12 cellular contexts compared by ENCODE assay signal in genomic region chr2:158726906-158727592, GRCh38.
DNase-seq lines count a peak whose midpoint lies in the region; ATAC-seq and TF ChIP-seq lines count a peak whose summit lies in the region.
"Had no signal": no experiment of that assay in that cellular context is flagged by ENCODE, and none has a peak within 500 bp of the region (broad histone marks: within the 10 kb centered on the region; RNA-seq: fewer than 3 reads in every experiment).

No MANE protein-coding gene starts in this region.

- CTCF ChIA-PET in OCI-LY7 (lab: Charles Lee; ENCODE audit: unreplicated experiment) (interaction anchor here (1.0 kb wide), 1 partner anchor 22 kb away, joined by 3 read pairs; no protein-coding TSS in a partner anchor), RWPE1 (lab: Yijun Ruan, JAX) (interaction anchor here (0.7 kb wide), 1 partner anchor 19 kb away, joined by 3 read pairs; no protein-coding TSS in a partner anchor)

- no peak for TF ChIP-seq POLR2A in gastroesophageal sphincter (IDR thresholded peaks at IDR 0.05)

- no peaks in the 10 kb centered on the region for H3K9me3 ChIP-seq in OCI-LY7 (ENCODE audit: low read length)
- H3K9me3 ChIP-seq in gastroesophageal sphincter: no peaks in the 10 kb centered on the region
- H3K9me3 ChIP-seq in psoas muscle: no peaks in the 10 kb centered on the region

- POLR2A ChIA-PET in OCI-LY7 (lab: Charles Lee) (interaction anchor here (0.6 to 1.2 kb wide), 3 partner anchors 9 to 649 kb away, joined by 3 read pairs; no protein-coding TSS in a partner anchor), RWPE1 (lab: Yijun Ruan, JAX; ENCODE audit: low non-redundant PET) (no interaction called here)

- intact Hi-C loops in OCI-LY7 (cut with micrococcal nuclease; ENCODE audit: unreplicated experiment): no loop called here
- intact Hi-C loops in psoas muscle (cut with DNase I): no loop called here

- H2AFZ ChIP-seq in OCI-LY7 (ENCODE audit: low read length): no peak overlapping the region

- no peaks in the 10 kb centered on the region for H3K79me2 ChIP-seq in OCI-LY7 (ENCODE audit: insufficient read depth, low read depth, low read length)

- H4K20me1 ChIP-seq in OCI-LY7 (ENCODE audit: insufficient read depth, low read length): no peaks in the 10 kb centered on the region

- TF ChIP-seq EP300 in gastroesophageal sphincter (IDR thresholded peaks at IDR 0.05): no peak

- peak overlapping the region; percentile 36 for H3K27ac ChIP-seq in OCI-LY7 (ENCODE audit: low read depth, low read length, poor library complexity, severe bottlenecking)
- no peak overlapping the region for H3K27ac ChIP-seq in gastroesophageal sphincter
- no peak overlapping the region for H3K27ac ChIP-seq in psoas muscle
- no peak overlapping the region for H3K27ac ChIP-seq in RWPE1

- H3K36me3 ChIP-seq in OCI-LY7 (ENCODE audit: insufficient read depth, low read length) (no peaks in the 10 kb centered on the region), gastroesophageal sphincter (no peaks in the 10 kb centered on the region), psoas muscle (ENCODE audit: insufficient read depth in 1 of 2, low read depth in 1 of 2) (no peaks in the 10 kb centered on the region)

- no peaks in the 10 kb centered on the region for H3K4me1 ChIP-seq in OCI-LY7 (ENCODE audit: insufficient read depth, low read length, poor library complexity, severe bottlenecking)
- H3K4me1 ChIP-seq in gastroesophageal sphincter: no peaks in the 10 kb centered on the region
- H3K4me1 ChIP-seq in psoas muscle: no peaks in the 10 kb centered on the region

- TF ChIP-seq CTCF in OCI-LY7 (conservative IDR thresholded peaks at IDR 0.05; ENCODE audit: low read length): no peak
- no peak for TF ChIP-seq CTCF in gastroesophageal sphincter (IDR thresholded peaks at IDR 0.05)
- no peak for TF ChIP-seq CTCF in psoas muscle (IDR thresholded peaks at IDR 0.05)
- no peak for TF ChIP-seq CTCF in RWPE1 (conservative IDR thresholded peaks at IDR 0.05; ENCODE audit: low read depth)

- H3K4me2 ChIP-seq in OCI-LY7 (ENCODE audit: low read length): no peak overlapping the region

- DNase-seq in GM04504 (ENCODE audit: low read depth) (peak; percentile 17), OCI-LY7 (ENCODE audit: low spot score) (peak; percentile 35), psoas muscle (peak in 1 of 2 donors; percentile 67), SW 1271 (lab: John Stamatoyannopoulos, UW) (no peak), RWPE1 (ENCODE audit: low spot score) (no peak)
- DNase-seq: activated CD4-positive, alpha-beta T cell treated with anti-CD3 and anti-CD28 coated beads, Interleukin-2, amount 10 ng/mL, durations not matched to agents 7 days and 5 days; activated effector memory CD4-positive, alpha-beta T cell treated with Interleukin-2 at 50 U/mL for 16 hours; left cardiac atrium; NCI-H1105 treated with DMSO at 0.1 percent for 48 hours; stimulated activated CD4-positive, alpha-beta T cell treated with anti-CD3 and anti-CD28 coated beads, Interleukin-4, amount 100 ng/mL, for 4 hours had no signal

- no peaks in the 10 kb centered on the region for H3K9me2 ChIP-seq in OCI-LY7 (ENCODE audit: insufficient read depth, low read length)

- BruUV-seq in OCI-LY7 (replicated peaks; lab: Mats Ljungman, UMichigan): no TSS peak

- H3K4me3 ChIP-seq in OCI-LY7 (ENCODE audit: low read depth, low read length, poor library complexity, severe bottlenecking): no peak overlapping the region
- no peak overlapping the region for H3K4me3 ChIP-seq in gastroesophageal sphincter
- H3K4me3 ChIP-seq in psoas muscle: no peak overlapping the region

- peak; percentile 34 for ATAC-seq in gastroesophageal sphincter
- ATAC-seq in psoas muscle: peak; percentile 18 to 51 (median 33)
- no peak for ATAC-seq in GM21737 (IDR thresholded peaks at IDR 0.05; ENCODE audit: unreplicated experiment)

- no peaks in the 10 kb centered on the region for H3K27me3 ChIP-seq in gastroesophageal sphincter
- H3K27me3 ChIP-seq in psoas muscle (ENCODE audit: insufficient read depth in 3 of 3, low read length in 2 of 3): peaks cover 0 to 8% (median 0%) of the 10 kb centered on the region in 3 donors

- WGBS in gastroesophageal sphincter (ENCODE audit: low coverage in 1 of 2), 2 donors: 33 to 69% methylated on average over 2 to 4 of the region's 8 CpGs
- WGBS in psoas muscle, 3 donors: 47 to 51% (median 50%) methylated on average over 8 of the region's 8 CpGs

Comparison
In these comparisons a context has a peak if more than half of its experiments do, and no peak if none do; other contexts are left out.
1. DNase-seq: peak in GM04504 (single experiment) and OCI-LY7 (single experiment); none in SW 1271 (0 of 2) and RWPE1 (single experiment).